Comparison of ENCODE assay signal across 8 cellular contexts in genomic region chrX:110167952-110168451, GRCh38.
DNase-seq lines count a peak whose midpoint lies in the region; ATAC-seq, FAIRE-seq and TF ChIP-seq lines count a peak whose summit lies in the region.

No MANE protein-coding gene starts in this region.

- no peak for FAIRE-seq in RCC 7860 (lab: Jason Lieb, UNC)

- peak; percentile 44 for DNase-seq in RCC 7860 (ENCODE audit: low spot score)
- peak; percentile 53 for DNase-seq in activated naive CD4-positive, alpha-beta T cell treated with Interleukin-2 at 50 U/mL for 16 hours
- DNase-seq in iPS-NIHi11 (ENCODE audit: low spot score): peak; percentile 76
- peak; percentile 17 for DNase-seq in stimulated activated CD8-positive, alpha-beta memory T cell treated with anti-CD3 and anti-CD28 coated beads, Interleukin-12 subunit alpha, Interleukin-12 subunit beta, amount 100 ng/mL, for 4 hours (ENCODE audit: low read depth)
- no peak for DNase-seq in NCI-H2171 (lab: John Stamatoyannopoulos, UW)

- no peak for ATAC-seq in GM18873 (IDR thresholded peaks at IDR 0.05; ENCODE audit: low FRiP score, unreplicated experiment)
- ATAC-seq in HG03135 (IDR thresholded peaks at IDR 0.05; ENCODE audit: unreplicated experiment): no peak

- peak; percentile 83 for TF ChIP-seq CTCF in GM12873 (IDR thresholded peaks at IDR 0.05; ENCODE audit: insufficient read depth, low read depth, low read length, missing control alignments)
